In genomic region chr2:106843001-106843909, GRCh38 we compare ENCODE assay signal across 24 cellular contexts. TPM values are rescaled to one million over a fixed set of nuclear protein-coding genes. Genes with fewer than 3 reads are reported as not detected.
"Had no signal": no experiment of that assay in that cellular context is flagged by ENCODE, and none has a peak within 500 bp of the region (broad histone marks: within the 10 kb centered on the region; RNA-seq: fewer than 3 reads in every experiment).

No MANE protein-coding gene starts in this region.

- H3K4me3 ChIP-seq: body of pancreas, heart left ventricle, pancreas, prostate gland, sigmoid colon, tibial nerve had no signal

- H3K36me3 ChIP-seq: heart left ventricle, pancreas, prostate gland, sigmoid colon, tibial nerve had no signal

- DNase-seq: activated CD4-positive, alpha-beta memory T cell treated with anti-CD3 and anti-CD28 coated beads, Interleukin-2, amount 10 ng/mL, durations not matched to agents 7 days and 5 days; activated CD4-positive, alpha-beta T cell treated with anti-CD3 and anti-CD28 coated beads for 1 hour; activated CD4-positive, alpha-beta T cell treated with anti-CD3 and anti-CD28 coated beads, Interleukin-2, amount 10 ng/mL, durations not matched to agents 7 days and 5 days; activated T-cell treated with anti-CD3 and anti-CD28 coated beads, Interleukin-2, amount 50 U/mL, for 48 hours; cortex of kidney; endodermal cell; foreskin keratinocyte; heart left ventricle; hypothalamus; immature natural killer cell; naive B cell; nephron progenitor cell; sigmoid colon; small intestine; stimulated activated CD4-positive, alpha-beta T cell treated with anti-CD3 and anti-CD28 coated beads, Interleukin-1b, Interleukin-23, amount 100 ng/mL, for 48 hours; stimulated activated CD4-positive, alpha-beta T cell treated with anti-CD3 and anti-CD28 coated beads, Interleukin-4, amount 100 ng/mL, for 4 hours; stimulated activated CD8-positive, alpha-beta memory T cell treated with anti-CD3 and anti-CD28 coated beads, Interleukin-4, amount 100 ng/mL, for 48 hours; stimulated activated naive CD8-positive, alpha-beta T cell treated with anti-CD3 and anti-CD28 coated beads, Interleukin-15, amount 100 ng/mL, for 72 hours; T-helper 2 cell had no signal

- H3K4me1 ChIP-seq: foreskin keratinocyte, pancreas, prostate gland had no signal

- H3K9me3 ChIP-seq: body of pancreas, heart left ventricle, pancreas, prostate gland, sigmoid colon, tibial nerve had no signal

- H3K27me3 ChIP-seq: body of pancreas, foreskin keratinocyte, heart left ventricle, pancreas, sigmoid colon, tibial nerve had no signal

- H3K27ac ChIP-seq: body of pancreas, foreskin keratinocyte, heart left ventricle, pancreas, prostate gland, sigmoid colon, tibial nerve had no signal

RNA-seq across cellular contexts. Expression of gene ST6GAL2, which starts 42.7 kb away (rescaled TPM):
- total RNA-seq: activated CD4-positive, alpha-beta memory T cell treated with anti-CD3 and anti-CD28 coated beads, Interleukin-2, amount 10 ng/mL, durations not matched to agents 7 days and 5 days; activated CD4-positive, alpha-beta T cell treated with anti-CD3 and anti-CD28 coated beads, Interleukin-2, amount 10 ng/mL, durations not matched to agents 7 days and 5 days; activated T-helper 2 cell treated with anti-CD3 and anti-CD28 coated beads, Interferon-gamma antibody, Interleukin-2, Interleukin-4, amounts not matched to agents 10 μg/mL and 5 μg/mL and 100 μg/mL, durations not matched to agents 14 hours and 24 hours and 36 hours; tibial nerve had no signal
